ENCODE assay signal across 1 cellular context in genomic region chr7:4744391-4745264, GRCh38.
TF ChIP-seq lines count a peak whose summit lies in the region.

No MANE protein-coding gene starts in this region.

TF ChIP-seq in HepG2, 621 proteins besides CTCF, POLR2A, EP300 and RAD21 (continued from another document and continues in another):
- peak; percentile 13; the same call in 1 of the 2 replicates for TF ChIP-seq AHDC1 (CRISPR knock-in tag; IDR thresholded peaks at IDR 0.05; ENCODE audit: borderline replicate concordance)
- TF ChIP-seq IRF2 (CRISPR knock-in tag; IDR thresholded peaks at IDR 0.05) = peak; percentile 18; the same call in 1 of the 2 replicates
- TF ChIP-seq NFYB (CRISPR knock-in tag; IDR thresholded peaks at IDR 0.05) = peak; percentile 21; the same call in 1 of the 2 replicates
- TF ChIP-seq NR2C2 (CRISPR knock-in tag; IDR thresholded peaks at IDR 0.05; ENCODE audit: borderline replicate concordance) = no peak
- TF ChIP-seq ZNF629 (CRISPR knock-in tag; conservative IDR thresholded peaks at IDR 0.05) = no peak
- no peak for TF ChIP-seq PCBP1 (IDR thresholded peaks at IDR 0.05; ENCODE audit: borderline replicate concordance, low read depth, low read length)
- TF ChIP-seq ZBTB7B (CRISPR knock-in tag; IDR thresholded peaks at IDR 0.05) = no peak; the same call in 1 of the 2 replicates
- no peak for TF ChIP-seq GMEB2 (CRISPR knock-in tag; IDR thresholded peaks at IDR 0.05; ENCODE audit: low read depth)
- TF ChIP-seq SP4 (CRISPR knock-in tag; IDR thresholded peaks at IDR 0.05) = peak; percentile 47; the same call in 1 of the 2 replicates
- TF ChIP-seq ARID3A (IDR thresholded peaks at IDR 0.05; ENCODE audit: low read depth, low read length) = 0 out of 2 replicates have a peak, but pooled peaks have one; percentile 46
- 0 out of 4 replicates have a peak, but pooled peaks of 1 of the 2 experiments have one; percentile 7 for TF ChIP-seq ATF4 (CRISPR knock-in tag; IDR thresholded peaks at IDR 0.05)
- TF ChIP-seq SRF (IDR thresholded peaks at IDR 0.05; ENCODE audit: low read depth, low read length) = peak; percentile 96
- no peak for TF ChIP-seq HIVEP1 (CRISPR knock-in tag; IDR thresholded peaks at IDR 0.05)
- no peak for TF ChIP-seq GZF1 (CRISPR knock-in tag; IDR thresholded peaks at IDR 0.05)
- peak; percentile 60 for TF ChIP-seq XRCC5 (optimal IDR thresholded peaks at IDR 0.05; ENCODE audit: low read length)
- no peak for TF ChIP-seq MLLT10 (CRISPR knock-in tag; IDR thresholded peaks at IDR 0.05)
- TF ChIP-seq MTF1 (CRISPR knock-in tag; IDR thresholded peaks at IDR 0.05) = no peak
- no peak for TF ChIP-seq SMAD9 (CRISPR knock-in tag; IDR thresholded peaks at IDR 0.05)
- TF ChIP-seq ZNF543 (CRISPR knock-in tag; IDR thresholded peaks at IDR 0.05) = no peak
- no peak for TF ChIP-seq MTF2 (CRISPR knock-in tag; IDR thresholded peaks at IDR 0.05; ENCODE audit: borderline replicate concordance)
- 0 out of 2 replicates have a peak, but pooled peaks have one; percentile 14 for TF ChIP-seq MED1 (CRISPR knock-in tag; IDR thresholded peaks at IDR 0.05)
- no peak for TF ChIP-seq ZNF337 (CRISPR knock-in tag; IDR thresholded peaks at IDR 0.05; ENCODE audit: borderline replicate concordance, low read depth)
- 0 out of 2 replicates have a peak, but pooled peaks have one; percentile 20 for TF ChIP-seq HDAC1 (CRISPR knock-in tag; IDR thresholded peaks at IDR 0.05)
- TF ChIP-seq YY1 (IDR thresholded peaks at IDR 0.05; ENCODE audit: insufficient read depth, insufficient replicate concordance, low read depth, low read length) = no peak
- no peak for TF ChIP-seq ZNF570 (CRISPR knock-in tag; IDR thresholded peaks at IDR 0.05; ENCODE audit: borderline replicate concordance)
- TF ChIP-seq NR3C1 (CRISPR knock-in tag; IDR thresholded peaks at IDR 0.05) = no peak
- no peak for TF ChIP-seq HNF4A (CRISPR knock-in tag; IDR thresholded peaks at IDR 0.05)
- TF ChIP-seq LCORL (IDR thresholded peaks at IDR 0.05) = no peak
- TF ChIP-seq LCORL (CRISPR knock-in tag; IDR thresholded peaks at IDR 0.05) = peak; percentile 91
- no peak for TF ChIP-seq ZNF609 (CRISPR knock-in tag; IDR thresholded peaks at IDR 0.05; ENCODE audit: borderline replicate concordance)
- no peak for TF ChIP-seq HINFP (CRISPR knock-in tag; IDR thresholded peaks at IDR 0.05; ENCODE audit: low read depth)
- peak; percentile 44 for TF ChIP-seq ZBTB38 (CRISPR knock-in tag; IDR thresholded peaks at IDR 0.05)
- no peak for TF ChIP-seq ZNF234 (CRISPR knock-in tag; conservative IDR thresholded peaks at IDR 0.05)
- no peak for TF ChIP-seq ZNF83 (CRISPR knock-in tag; IDR thresholded peaks at IDR 0.05; ENCODE audit: borderline replicate concordance)
- TF ChIP-seq ZNF878 (CRISPR knock-in tag; IDR thresholded peaks at IDR 0.05) = peak; percentile 29; the same call in 1 of the 2 replicates
- no peak for TF ChIP-seq DMAP1 (CRISPR knock-in tag; IDR thresholded peaks at IDR 0.05)
- no peak for TF ChIP-seq RFX1 (IDR thresholded peaks at IDR 0.05)
- TF ChIP-seq NFIB (CRISPR knock-in tag; IDR thresholded peaks at IDR 0.05; ENCODE audit: borderline replicate concordance) = no peak
- no peak for TF ChIP-seq GLMP (CRISPR knock-in tag; IDR thresholded peaks at IDR 0.05; ENCODE audit: borderline replicate concordance)
- peak; percentile 42; the same call in 1 of the 2 replicates for TF ChIP-seq ZNF281 (CRISPR knock-in tag; IDR thresholded peaks at IDR 0.05; ENCODE audit: borderline replicate concordance)
- no peak for TF ChIP-seq SRSF4 (IDR thresholded peaks at IDR 0.05; ENCODE audit: low read depth, low read length, poor library complexity, severe bottlenecking)
- peak; percentile 70; the same call in 1 of the 2 replicates for TF ChIP-seq FOXK2 (IDR thresholded peaks at IDR 0.05)
